Comparison of ENCODE assay signal across 28 cellular contexts in genomic region chr10:10660054-10660453, GRCh38.
"Had no signal": no experiment of that assay in that cellular context is flagged by ENCODE, and none has a peak within 500 bp of the region (broad histone marks: within the 10 kb centered on the region; RNA-seq: fewer than 3 reads in every experiment).

No MANE protein-coding gene starts in this region.

- H3K4me3 Mint-ChIP-seq: dendritic cell treated with granulocyte-macrophage colony-stimulating factor and Interleukin-4, amounts not matched to agents 40 ng/mL and 50 ng/mL, for 4 days; effector memory CD8-positive, alpha-beta T cell; endodermal cell had no signal

- H3K36me3 ChIP-seq: colonic mucosa, esophagus muscularis mucosa, esophagus squamous epithelium, gastrocnemius medialis, gastroesophageal sphincter, heart left ventricle, heart right ventricle had no signal

- H3K4me1 Mint-ChIP-seq: endodermal cell had no signal

- DNase-seq: colonic mucosa; cortex of kidney; dermis blood vessel endothelial cell; dorsolateral prefrontal cortex; effector CD4-positive, alpha-beta T cell; effector CD8-positive, alpha-beta T cell; effector memory CD4-positive, alpha-beta T cell; effector memory CD8-positive, alpha-beta T cell; endodermal cell; erythroblast; esophagus squamous epithelium; foreskin keratinocyte; foreskin melanocyte; gastrocnemius medialis; glutamatergic neuron; head of caudate nucleus; heart left ventricle; heart right ventricle had no signal

- H3K27me3 ChIP-seq: esophagus muscularis mucosa, esophagus squamous epithelium, foreskin keratinocyte, gastrocnemius medialis, gastroesophageal sphincter, heart left ventricle, heart right ventricle had no signal

- H3K27ac ChIP-seq: colonic mucosa, coronary artery, epithelial cell of prostate, esophagus muscularis mucosa, esophagus squamous epithelium, foreskin keratinocyte, gastrocnemius medialis, gastroesophageal sphincter, heart left ventricle, heart right ventricle had no signal

- H3K9me3 ChIP-seq: colonic mucosa, esophagus muscularis mucosa, esophagus squamous epithelium, gastrocnemius medialis had no signal

- H3K4me3 ChIP-seq: colonic mucosa, coronary artery, dorsolateral prefrontal cortex, esophagus muscularis mucosa, esophagus squamous epithelium, gastrocnemius medialis, gastroesophageal sphincter, heart left ventricle, heart right ventricle had no signal

- H3K27ac Mint-ChIP-seq: dendritic cell treated with granulocyte-macrophage colony-stimulating factor and Interleukin-4, amounts not matched to agents 40 ng/mL and 50 ng/mL, for 4 days; effector memory CD8-positive, alpha-beta T cell; endodermal cell had no signal

- ATAC-seq: effector memory CD8-positive, alpha-beta T cell; esophagus mucosa; foreskin keratinocyte; gastrocnemius medialis; gastroesophageal sphincter; heart left ventricle; heart right ventricle had no signal

- FAIRE-seq: colon, endometrium, endothelial cell of umbilical vein, frontal cortex had no signal

- H3K27me3 Mint-ChIP-seq: dendritic cell treated with granulocyte-macrophage colony-stimulating factor and Interleukin-4, amounts not matched to agents 40 ng/mL and 50 ng/mL, for 4 days had no signal

- H3K4me1 ChIP-seq: colonic mucosa, foreskin keratinocyte, gastrocnemius medialis had no signal
